5 cellular contexts compared by ENCODE assay signal in the genomic region with DNA sequence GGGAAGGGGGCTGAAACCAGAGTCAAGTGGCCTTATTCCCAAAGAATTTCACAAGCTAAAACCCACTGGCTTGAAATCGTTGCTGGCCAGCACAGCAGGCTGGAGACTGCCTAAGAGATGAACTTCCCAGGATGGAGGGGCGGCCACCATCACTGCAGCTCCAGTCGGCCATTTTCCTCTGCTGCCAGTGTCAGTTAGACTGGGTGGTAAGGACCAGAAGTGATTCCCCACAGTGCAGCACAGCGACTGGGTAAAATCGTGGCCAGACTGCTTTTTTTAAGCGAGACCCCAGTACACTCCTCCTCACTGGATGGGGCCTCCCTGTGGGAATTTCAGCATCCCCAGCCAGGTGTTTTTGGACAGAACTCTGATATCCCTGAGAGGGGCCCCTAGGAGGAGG.
"Had no signal": no experiment of that assay in that cellular context is flagged by ENCODE, and none has a peak within 500 bp of the region (broad histone marks: within the 10 kb centered on the region; RNA-seq: fewer than 3 reads in every experiment).

No MANE protein-coding gene starts in this region.

- ATAC-seq: HepG2, K562 had no signal

- H3K27ac Mint-ChIP-seq: IgD-negative memory B cell had no signal

- H3K4me1 Mint-ChIP-seq: IgD-negative memory B cell had no signal

- H3K36me3 Mint-ChIP-seq: IgD-negative memory B cell had no signal

- DNase-seq: IMR-90 had no signal

- H3K4me3 Mint-ChIP-seq: IgD-negative memory B cell had no signal

- H3K27ac ChIP-seq: HL-60 had no signal

- H3K27me3 Mint-ChIP-seq: IgD-negative memory B cell had no signal

- H3K4me3 ChIP-seq: K562 had no signal
